ENCODE assay signal across 1 cellular context in genomic region chr6:106316376-106316769, GRCh38.
TF ChIP-seq lines count a peak whose summit lies in the region.

No MANE protein-coding gene starts in this region.

TF ChIP-seq in SK-N-SH treated with all-trans-retinoic acid at 6 μM for 48 hours, 23 proteins besides CTCF, POLR2A, EP300 and RAD21 (continued from another document):
- TF ChIP-seq POU6F1 (CRISPR knock-in tag; IDR thresholded peaks at IDR 0.05; ENCODE audit: borderline replicate concordance, low read depth) (no peak), OSR1 (CRISPR knock-in tag; IDR thresholded peaks at IDR 0.05) (no peak), CSDC2 (CRISPR knock-in tag; IDR thresholded peaks at IDR 0.05) (no peak), ARNTL (CRISPR knock-in tag; IDR thresholded peaks at IDR 0.05; ENCODE audit: borderline replicate concordance, low read depth) (no peak), BACH2 (CRISPR knock-in tag; IDR thresholded peaks at IDR 0.05; ENCODE audit: borderline replicate concordance) (no peak), ESRRG (CRISPR knock-in tag; IDR thresholded peaks at IDR 0.05) (no peak)
